ENCODE assay signal across 1 cellular context in the genomic region with DNA sequence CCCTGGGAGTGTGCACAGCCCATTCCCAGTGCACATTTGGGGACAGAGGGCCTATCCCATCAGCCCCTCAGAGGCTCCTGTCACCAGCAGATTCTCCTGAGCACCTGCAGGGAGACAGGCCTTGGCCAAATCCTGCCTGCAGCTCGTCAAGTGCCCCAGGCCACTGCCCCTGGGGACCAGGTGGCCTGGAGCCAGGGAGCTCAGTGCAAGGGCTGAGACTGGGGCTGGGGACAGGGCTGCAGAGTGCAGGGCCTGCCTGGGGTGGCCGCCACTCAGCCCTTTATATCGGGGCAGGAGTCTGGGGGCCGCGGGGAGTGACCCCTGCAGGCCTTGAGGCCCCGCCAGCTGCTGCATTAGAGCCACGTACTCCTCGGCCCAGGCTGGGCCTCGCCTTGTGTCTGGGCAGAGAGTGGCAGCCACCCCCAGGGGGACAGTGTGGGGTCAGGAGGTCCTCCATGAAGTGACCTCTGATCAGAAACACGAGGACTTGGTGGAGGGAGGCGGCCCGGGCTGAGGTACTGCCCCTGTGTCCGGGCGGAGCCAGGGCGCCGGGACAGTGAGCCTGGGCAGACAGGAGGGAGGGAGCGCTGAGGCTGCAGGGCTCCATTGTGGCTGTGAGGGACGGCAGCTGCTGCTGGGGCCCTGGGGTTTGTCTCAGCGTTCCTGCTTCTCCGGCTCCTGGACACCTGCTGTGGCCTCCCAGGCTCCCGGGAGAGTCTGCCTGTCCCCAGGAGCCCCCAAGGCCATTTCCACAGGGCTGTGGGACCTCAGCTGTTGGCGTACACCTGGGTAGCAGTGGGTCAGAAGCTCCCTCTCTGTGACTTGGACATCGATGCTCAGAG.
A peak's percentile ranks its signal among the peaks of the same experiment; 100 is the strongest.
TF ChIP-seq lines count a peak whose summit lies in the region.

No MANE protein-coding gene starts in this region.

TF ChIP-seq in HepG2, 621 proteins besides CTCF, POLR2A, EP300 and RAD21 (continued from another document and continues in another):
- TF ChIP-seq ZNF609 (CRISPR knock-in tag; IDR thresholded peaks at IDR 0.05; ENCODE audit: borderline replicate concordance) (no peak), AFF4 (CRISPR knock-in tag; IDR thresholded peaks at IDR 0.05) (no peak), HOXA3 (CRISPR knock-in tag; IDR thresholded peaks at IDR 0.05) (peak; percentile 25; the same call in 1 of the 2 replicates), RFXANK (CRISPR knock-in tag; IDR thresholded peaks at IDR 0.05) (no peak), KDM2A (CRISPR knock-in tag; IDR thresholded peaks at IDR 0.05; ENCODE audit: borderline replicate concordance, low read depth) (peak; percentile 33; the same call in 1 of the 2 replicates), NCOR1 (IDR thresholded peaks at IDR 0.05; ENCODE audit: borderline replicate concordance, low read length) (no peak), PRMT3 (CRISPR knock-in tag; IDR thresholded peaks at IDR 0.05; ENCODE audit: borderline replicate concordance, low read depth) (no peak), PATZ1 (CRISPR knock-in tag; IDR thresholded peaks at IDR 0.05) (peak; percentile 67), HOXA5 (CRISPR knock-in tag; IDR thresholded peaks at IDR 0.05) (no peak), MYNN (CRISPR knock-in tag; IDR thresholded peaks at IDR 0.05; ENCODE audit: low read depth) (no peak), SOX6 (IDR thresholded peaks at IDR 0.05) (no peak), SOX6 (CRISPR knock-in tag; IDR thresholded peaks at IDR 0.05) (0 out of 2 replicates have a peak, but pooled peaks have one; percentile 14), ZNF124 (CRISPR knock-in tag; IDR thresholded peaks at IDR 0.05) (no peak), AGO2 (optimal IDR thresholded peaks at IDR 0.05; ENCODE audit: low read depth, low read length) (no peak), ZNF550 (CRISPR knock-in tag; IDR thresholded peaks at IDR 0.05; ENCODE audit: borderline replicate concordance) (no peak), SMYD3 (CRISPR knock-in tag; IDR thresholded peaks at IDR 0.05) (no peak), FOXO4 (CRISPR knock-in tag; conservative IDR thresholded peaks at IDR 0.05) (no peak), CENPT (CRISPR knock-in tag; IDR thresholded peaks at IDR 0.05; ENCODE audit: low read depth) (no peak), ZNF335 (CRISPR knock-in tag; IDR thresholded peaks at IDR 0.05) (no peak), HDAC6 (IDR thresholded peaks at IDR 0.05; ENCODE audit: low read depth, low read length) (no peak), ZNF605 (CRISPR knock-in tag; IDR thresholded peaks at IDR 0.05) (no peak), MEIS2 (CRISPR knock-in tag; IDR thresholded peaks at IDR 0.05) (no peak), GMEB2 (CRISPR knock-in tag; IDR thresholded peaks at IDR 0.05; ENCODE audit: low read depth) (no peak), STAG1 (CRISPR knock-in tag; IDR thresholded peaks at IDR 0.05) (no peak), KLF6 (CRISPR knock-in tag; IDR thresholded peaks at IDR 0.05) (no peak), ZNF17 (CRISPR knock-in tag; IDR thresholded peaks at IDR 0.05) (no peak), ZNF878 (CRISPR knock-in tag; IDR thresholded peaks at IDR 0.05) (no peak), ZNF138 (CRISPR knock-in tag; IDR thresholded peaks at IDR 0.05; ENCODE audit: low read depth) (no peak), ZSCAN22 (CRISPR knock-in tag; IDR thresholded peaks at IDR 0.05) (no peak), ESRRA (CRISPR knock-in tag; IDR thresholded peaks at IDR 0.05; ENCODE audit: low read depth) (no peak), KDM1A (CRISPR knock-in tag; IDR thresholded peaks at IDR 0.05) (no peak), USF2 (IDR thresholded peaks at IDR 0.05; ENCODE audit: low read depth, low read length) (no peak), USF2 (CRISPR knock-in tag; IDR thresholded peaks at IDR 0.05; ENCODE audit: borderline replicate concordance) (no peak), ZNF850 (CRISPR knock-in tag; conservative IDR thresholded peaks at IDR 0.05) (no peak), ARHGAP35 (CRISPR knock-in tag; IDR thresholded peaks at IDR 0.05; ENCODE audit: borderline replicate concordance) (no peak), HNRNPL (IDR thresholded peaks at IDR 0.05; ENCODE audit: low read depth, low read length) (no peak), THYN1 (CRISPR knock-in tag; IDR thresholded peaks at IDR 0.05; ENCODE audit: borderline replicate concordance, low read depth) (no peak)
- TF ChIP-seq, protein P1, sequence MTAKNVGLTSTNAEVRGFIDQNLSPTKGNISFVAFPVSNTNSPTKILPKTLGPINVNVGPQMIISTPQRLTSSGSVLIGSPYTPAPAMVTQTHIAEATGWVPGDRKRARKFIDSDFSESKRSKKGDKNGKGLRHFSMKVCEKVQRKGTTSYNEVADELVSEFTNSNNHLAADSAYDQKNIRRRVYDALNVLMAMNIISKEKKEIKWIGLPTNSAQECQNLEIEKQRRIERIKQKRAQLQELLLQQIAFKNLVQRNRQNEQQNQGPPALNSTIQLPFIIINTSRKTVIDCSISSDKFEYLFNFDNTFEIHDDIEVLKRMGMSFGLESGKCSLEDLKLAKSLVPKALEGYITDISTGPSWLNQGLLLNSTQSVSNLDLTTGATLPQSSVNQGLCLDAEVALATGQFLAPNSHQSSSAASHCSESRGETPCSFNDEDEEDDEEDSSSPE (CRISPR knock-in tag; IDR thresholded peaks at IDR 0.05) = no peak
- TF ChIP-seq, protein P2, sequence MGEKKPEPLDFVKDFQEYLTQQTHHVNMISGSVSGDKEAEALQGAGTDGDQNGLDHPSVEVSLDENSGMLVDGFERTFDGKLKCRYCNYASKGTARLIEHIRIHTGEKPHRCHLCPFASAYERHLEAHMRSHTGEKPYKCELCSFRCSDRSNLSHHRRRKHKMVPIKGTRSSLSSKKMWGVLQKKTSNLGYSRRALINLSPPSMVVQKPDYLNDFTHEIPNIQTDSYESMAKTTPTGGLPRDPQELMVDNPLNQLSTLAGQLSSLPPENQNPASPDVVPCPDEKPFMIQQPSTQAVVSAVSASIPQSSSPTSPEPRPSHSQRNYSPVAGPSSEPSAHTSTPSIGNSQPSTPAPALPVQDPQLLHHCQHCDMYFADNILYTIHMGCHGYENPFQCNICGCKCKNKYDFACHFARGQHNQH (CRISPR knock-in tag; IDR thresholded peaks at IDR 0.05) = no peak
- TF ChIP-seq, protein P3, sequence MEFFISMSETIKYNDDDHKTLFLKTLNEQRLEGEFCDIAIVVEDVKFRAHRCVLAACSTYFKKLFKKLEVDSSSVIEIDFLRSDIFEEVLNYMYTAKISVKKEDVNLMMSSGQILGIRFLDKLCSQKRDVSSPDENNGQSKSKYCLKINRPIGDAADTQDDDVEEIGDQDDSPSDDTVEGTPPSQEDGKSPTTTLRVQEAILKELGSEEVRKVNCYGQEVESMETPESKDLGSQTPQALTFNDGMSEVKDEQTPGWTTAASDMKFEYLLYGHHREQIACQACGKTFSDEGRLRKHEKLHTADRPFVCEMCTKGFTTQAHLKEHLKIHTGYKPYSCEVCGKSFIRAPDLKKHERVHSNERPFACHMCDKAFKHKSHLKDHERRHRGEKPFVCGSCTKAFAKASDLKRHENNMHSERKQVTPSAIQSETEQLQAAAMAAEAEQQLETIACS (CRISPR knock-in tag; IDR thresholded peaks at IDR 0.05) = no peak
